ENCODE assay signal across 8 cellular contexts in genomic region chr3:42535981-42536784, GRCh38. TPM values are rescaled to one million over a fixed set of nuclear protein-coding genes. Genes with fewer than 3 reads are reported as not detected.
A peak's percentile ranks its signal among the peaks of the same experiment; 100 is the strongest.
DNase-seq lines count a peak whose midpoint lies in the region; ATAC-seq, FAIRE-seq and TF ChIP-seq lines count a peak whose summit lies in the region.

No MANE protein-coding gene starts in this region.

- H3K4me1 Mint-ChIP-seq in stimulated activated effector memory CD8-positive, alpha-beta T cell treated with anti-CD3 and anti-CD28 coated beads, Interleukin-12 subunit alpha, Interleukin-12 subunit beta, amount 100 ng/mL, for 72 hours, result peaks cover 40% of the 10 kb centered on the region

- no peak overlapping the region for H3K27ac Mint-ChIP-seq in stimulated activated effector memory CD8-positive, alpha-beta T cell treated with anti-CD3 and anti-CD28 coated beads, Interleukin-12 subunit alpha, Interleukin-12 subunit beta, amount 100 ng/mL, for 72 hours

- no peaks in the 10 kb centered on the region for H3K4me1 ChIP-seq in RWPE2 (ENCODE audit: insufficient read depth, poor library complexity, severe bottlenecking)
- H3K4me1 ChIP-seq in mucosa of descending colon (ENCODE audit: low read depth), result peaks cover 4% of the 10 kb centered on the region

- H3K9me3 ChIP-seq in RWPE2 (ENCODE audit: severe bottlenecking), result no peaks in the 10 kb centered on the region
- H3K9me3 ChIP-seq in mucosa of descending colon, result no peaks in the 10 kb centered on the region

- H3K27ac ChIP-seq in RWPE2 (ENCODE audit: poor library complexity, severe bottlenecking), result no peak overlapping the region

- ATAC-seq in RWPE2 (ENCODE audit: low read depth) (peak; percentile 15; the same call in 1 of the 3 replicates), mucosa of descending colon (peak; percentile 53), sciatic nerve (no peak), GM18502 (IDR thresholded peaks at IDR 0.05; ENCODE audit: poor library complexity, unreplicated experiment) (no peak)
- no peak for ATAC-seq in stimulated activated effector memory CD8-positive, alpha-beta T cell treated with anti-CD3 and anti-CD28 coated beads, Interleukin-12 subunit alpha, Interleukin-12 subunit beta, amount 100 ng/mL, for 72 hours

- H3K36me3 ChIP-seq in RWPE2 (ENCODE audit: low read depth), result no peaks in the 10 kb centered on the region
- H3K36me3 ChIP-seq in mucosa of descending colon (ENCODE audit: low read depth), result no peaks in the 10 kb centered on the region

- FAIRE-seq in GM19239 (lab: Jason Lieb, UNC), result peak; percentile 4

- H3K36me3 Mint-ChIP-seq in stimulated activated effector memory CD8-positive, alpha-beta T cell treated with anti-CD3 and anti-CD28 coated beads, Interleukin-12 subunit alpha, Interleukin-12 subunit beta, amount 100 ng/mL, for 72 hours, result no peaks in the 10 kb centered on the region

- TF ChIP-seq CTCF in AG10803 (conservative IDR thresholded peaks at IDR 0.05; ENCODE audit: low read length) (peak; percentile 36), RWPE2 (IDR thresholded peaks at IDR 0.05; ENCODE audit: poor library complexity, severe bottlenecking) (peak; percentile 26), choroid plexus epithelial cell (conservative IDR thresholded peaks at IDR 0.05; ENCODE audit: low read depth, low read length) (peak; percentile 71), mucosa of descending colon (IDR thresholded peaks at IDR 0.05) (peak; percentile 46)

- H3K4me3 Mint-ChIP-seq in stimulated activated effector memory CD8-positive, alpha-beta T cell treated with anti-CD3 and anti-CD28 coated beads, Interleukin-12 subunit alpha, Interleukin-12 subunit beta, amount 100 ng/mL, for 72 hours, result no peak overlapping the region

- no peaks in the 10 kb centered on the region for H3K9me3 Mint-ChIP-seq in stimulated activated effector memory CD8-positive, alpha-beta T cell treated with anti-CD3 and anti-CD28 coated beads, Interleukin-12 subunit alpha, Interleukin-12 subunit beta, amount 100 ng/mL, for 72 hours

- no peaks in the 10 kb centered on the region for H3K27me3 ChIP-seq in RWPE2 (ENCODE audit: insufficient read depth, poor library complexity, severe bottlenecking)

- no peak overlapping the region for H3K4me3 ChIP-seq in AG10803 (ENCODE audit: low read length)
- no peak overlapping the region for H3K4me3 ChIP-seq in RWPE2 (ENCODE audit: severe bottlenecking)
- no peak overlapping the region for H3K4me3 ChIP-seq in choroid plexus epithelial cell (ENCODE audit: low read depth, low read length)
- H3K4me3 ChIP-seq in mucosa of descending colon, result no peak overlapping the region

- DNase-seq in AG10803 (ENCODE audit: low read depth) (no peak), GM19239 (ENCODE audit: insufficient read length, low spot score) (peak; percentile 45), RWPE2 (ENCODE audit: low spot score) (no peak), choroid plexus epithelial cell (ENCODE audit: low read depth) (peak; percentile 45), mucosa of descending colon (peak in 1 of 3 donors; percentile 73), sciatic nerve (ENCODE audit: low spot score) (no peak)
- DNase-seq in stimulated activated effector memory CD8-positive, alpha-beta T cell treated with anti-CD3 and anti-CD28 coated beads, Interleukin-12 subunit alpha, Interleukin-12 subunit beta, amount 100 ng/mL, for 72 hours (ENCODE audit: low spot score in 2 of 2), result no peak

- intact Hi-C loops in mucosa of descending colon (cut with DNase I, micrococcal nuclease), result loop anchor here in 1 of 2 donors (5.0 kb wide), 1 partner anchor 39 kb away; no protein-coding TSS in a partner anchor
- intact Hi-C loops in sciatic nerve (cut with DNase I), result no loop called here

RNA-seq across cellular contexts. Expression of gene VIPR1, which starts 33.7 kb away (rescaled TPM):
- total RNA-seq in mucosa of descending colon (100 to 1,000 TPM in 2 of 3 donors, 10 to 100 TPM in 1; 68.9 to 202 (median 148) TPM), sciatic nerve (5.8 TPM)

RNA-seq across cellular contexts. Expression of gene SEC22C, which starts 45.6 kb away (rescaled TPM):
- total RNA-seq in mucosa of descending colon, result 10 to 100 TPM in 2 of 3 donors, 1 to 10 TPM in 1; 9.3 to 34.2 (median 18.3) TPM
- 59.5 TPM for total RNA-seq in sciatic nerve

RNA-seq across cellular contexts. Expression of gene SS18L2, which starts 54.5 kb away (rescaled TPM):
- total RNA-seq in mucosa of descending colon, result 10 to 100 TPM; 17.5 to 19.6 (median 17.7) TPM
- total RNA-seq in sciatic nerve, result 16.0 TPM

Comparison
In these comparisons a context has a peak if more than half of its experiments do, and no peak if none do; other contexts are left out.
1. DNase-seq: peak in GM19239 (single experiment) and choroid plexus epithelial cell (single experiment); none in AG10803 (single experiment), RWPE2 (single experiment), sciatic nerve (single experiment) and stimulated activated effector memory CD8-positive, alpha-beta T cell treated with anti-CD3 and anti-CD28 coated beads, Interleukin-12 subunit alpha, Interleukin-12 subunit beta, amount 100 ng/mL, for 72 hours (0 of 2).
2. ATAC-seq: peak in RWPE2 (single experiment) and mucosa of descending colon (single experiment); none in sciatic nerve (single experiment), GM18502 (single experiment) and stimulated activated effector memory CD8-positive, alpha-beta T cell treated with anti-CD3 and anti-CD28 coated beads, Interleukin-12 subunit alpha, Interleukin-12 subunit beta, amount 100 ng/mL, for 72 hours (single experiment).
3. RNA of gene VIPR1, which starts 33.7 kb away (total RNA-seq): 68.9 to 202 TPM in mucosa of descending colon; 5.8 TPM in sciatic nerve (single experiment); every median in the first group is over 10 times any median in the second.
4. Peak in every context shown above with its lines, with median percentiles within 50 percentile points of each other: CTCF ChIP-seq.